Comparison of ENCODE assay signal across 8 cellular contexts in the genomic region with DNA sequence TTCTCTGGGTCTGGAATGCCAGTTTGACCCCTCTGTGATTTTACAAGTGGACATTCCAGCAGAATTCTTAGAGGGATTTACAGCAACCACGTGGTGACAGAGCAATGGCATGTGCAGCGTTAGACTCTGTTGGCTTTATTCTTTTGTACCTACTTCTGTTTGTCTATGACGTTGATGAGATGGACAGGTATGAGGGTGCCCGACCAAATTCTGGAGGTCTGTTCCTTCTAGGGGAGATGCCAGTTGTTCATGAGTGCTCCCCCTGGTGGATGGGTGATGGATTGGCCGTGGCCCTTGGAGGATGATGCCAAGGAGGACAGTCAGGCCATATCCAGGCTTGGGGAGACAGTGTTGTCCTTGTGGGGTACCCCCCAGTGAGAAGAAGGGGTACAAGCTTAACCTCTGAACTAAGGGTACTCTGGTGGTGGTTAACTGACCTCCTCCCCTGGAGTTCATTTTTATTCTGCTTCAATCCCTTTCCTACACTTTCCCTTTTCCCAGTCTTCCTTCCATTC.
A peak's percentile ranks its signal among the peaks of the same experiment; 100 is the strongest.
DNase-seq lines count a peak whose midpoint lies in the region.

No MANE protein-coding gene starts in this region.

- DNase-seq in NK-92 treated with Interleukin-12 subunit alpha and Interleukin-12 subunit beta, amount 100 ng/mL, for 24 hours (lab: John Stamatoyannopoulos, UW) = peak; percentile 8
- DNase-seq in NK-92 (lab: John Stamatoyannopoulos, UW; ENCODE audit: unreplicated experiment) (no peak), RKO (ENCODE audit: low spot score) (peak; percentile 12), iPS-NIHi11 (ENCODE audit: low spot score) (peak; percentile 49), H4 (ENCODE audit: low spot score) (no peak), pons (ENCODE audit: low spot score) (no peak)
- peak; percentile 36 for DNase-seq in activated T-helper 9 cell treated with anti-CD3 and anti-CD28 coated beads, Interleukin-2, amount 50 U/mL, for 16 hours (ENCODE audit: low read depth)
- peak; percentile 14 to 26 for DNase-seq in stimulated activated CD8-positive, alpha-beta memory T cell treated with anti-CD3 and anti-CD28 coated beads, Interleukin-2, amount 100 ng/mL, for 1 hour (ENCODE audit: low read depth in 2 of 2)

Comparison
In these comparisons a context has a peak if more than half of its experiments do, and no peak if none do; other contexts are left out.
1. DNase-seq: peak in NK-92 treated with Interleukin-12 subunit alpha and Interleukin-12 subunit beta, amount 100 ng/mL, for 24 hours (single experiment), RKO (single experiment), activated T-helper 9 cell treated with anti-CD3 and anti-CD28 coated beads, Interleukin-2, amount 50 U/mL, for 16 hours (single experiment), iPS-NIHi11 (single experiment) and stimulated activated CD8-positive, alpha-beta memory T cell treated with anti-CD3 and anti-CD28 coated beads, Interleukin-2, amount 100 ng/mL, for 1 hour (2 of 2); none in NK-92 (single experiment), H4 (single experiment) and pons (single experiment).